8 cellular contexts compared by ENCODE assay signal in the genomic region with DNA sequence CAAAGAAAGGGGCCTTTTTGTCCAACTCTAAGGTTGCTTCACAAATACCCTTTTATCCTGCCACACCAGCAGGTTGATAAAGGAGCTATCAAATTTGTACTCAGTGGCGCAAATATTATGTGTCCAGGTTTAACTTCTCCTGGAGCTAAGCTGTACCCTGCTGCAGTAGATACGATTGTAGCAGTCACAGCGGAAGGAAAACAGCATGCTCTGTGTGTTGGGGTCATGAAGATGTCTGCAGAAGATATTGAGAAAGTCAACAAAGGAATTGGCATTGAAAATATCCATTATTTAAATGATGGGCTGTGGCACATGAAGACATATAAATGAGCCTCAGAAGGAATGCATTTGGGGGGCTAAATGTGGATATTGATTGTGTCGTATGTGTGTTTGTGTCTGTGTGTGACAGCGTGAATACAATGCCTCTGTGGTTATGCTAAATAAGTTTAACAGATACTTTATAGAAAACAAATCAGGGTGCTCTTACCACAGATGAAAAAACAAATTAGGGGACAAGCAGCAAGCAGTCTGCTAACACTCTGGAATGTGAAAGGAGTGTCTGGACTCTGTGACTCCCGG. TPM values are rescaled to one million over a fixed set of nuclear protein-coding genes. Genes with fewer than 3 reads are reported as not detected.
A peak's percentile ranks its signal among the peaks of the same experiment; 100 is the strongest.
DNase-seq lines count a peak whose midpoint lies in the region; ATAC-seq and TF ChIP-seq lines count a peak whose summit lies in the region.

No MANE protein-coding gene starts in this region.

- H3K27me3 ChIP-seq in left ventricle myocardium inferior (ENCODE audit: low read depth) = no peaks in the 10 kb centered on the region
- no peaks in the 10 kb centered on the region for H3K27me3 ChIP-seq in mammary epithelial cell (ENCODE audit: insufficient read depth, low read length)
- no peaks in the 10 kb centered on the region for H3K27me3 ChIP-seq in vagina

- dilution Hi-C loops in mammary epithelial cell (cut with HindIII; ENCODE audit: low sequenced_read_pairs) = no loop called here

- H3K4me1 ChIP-seq in left ventricle myocardium inferior (peaks cover 35% of the 10 kb centered on the region), mammary epithelial cell (ENCODE audit: insufficient read depth, low read length) (peaks cover 14% of the 10 kb centered on the region), vagina (peaks cover 44% of the 10 kb centered on the region)

- H3K79me2 ChIP-seq in mammary epithelial cell (ENCODE audit: insufficient read depth, low read length) = peaks cover 45% of the 10 kb centered on the region

- BruUV-seq in mammary epithelial cell (replicated peaks; lab: Mats Ljungman, UMichigan) = no TSS peak

- peak overlapping the region; percentile 75 for H3K4me2 ChIP-seq in mammary epithelial cell (ENCODE audit: insufficient read depth, low read depth, low read length)

- no peak for TF ChIP-seq POLR2A in vagina (IDR thresholded peaks at IDR 0.05)

- H3K4me1 Mint-ChIP-seq in mesothelial cell of epicardium = peaks cover 35% of the 10 kb centered on the region

- no peaks in the 10 kb centered on the region for H4K20me1 ChIP-seq in mammary epithelial cell (ENCODE audit: insufficient read depth, low read length)

- H3K9me3 ChIP-seq in left ventricle myocardium inferior (replicated peaks) (no peaks in the 10 kb centered on the region), mammary epithelial cell (replicated peaks; ENCODE audit: insufficient read depth, low read length) (no peaks in the 10 kb centered on the region), vagina (no peaks in the 10 kb centered on the region)

- peak overlapping the region; percentile 79 for H2AFZ ChIP-seq in mammary epithelial cell (ENCODE audit: low read depth, low read length)

- CTCF ChIA-PET in mammary epithelial cell (lab: Charles Lee; ENCODE audit: low non-redundant PET) = no interaction called here

- peak overlapping the region; percentile 70 for H3K4me3 ChIP-seq in left ventricle myocardium inferior
- peak overlapping the region; percentile 44 to 71 (median 57) for H3K4me3 ChIP-seq in mammary epithelial cell (replicated peaks in 1 of 3; ENCODE audit: insufficient read depth in 1 of 3, low read depth in 2 of 3, low read length in 3 of 3)
- H3K4me3 ChIP-seq in vagina = peak overlapping the region; percentile 43

- H3K9me3 Mint-ChIP-seq in mesothelial cell of epicardium = no peaks in the 10 kb centered on the region

- no peaks in the 10 kb centered on the region for H3K27me3 Mint-ChIP-seq in mesothelial cell of epicardium (ENCODE audit: low read depth)

- peak overlapping the region; percentile 84 for H3K4me3 Mint-ChIP-seq in mesothelial cell of epicardium

- peak overlapping the region; percentile 98 for H3K27ac Mint-ChIP-seq in mesothelial cell of epicardium

- in situ Hi-C loops in mammary epithelial cell (cut with MboI; ENCODE audit: low sequenced_read_pairs in 2 of 2) = no loop called here

- intact Hi-C loops in left ventricle myocardium inferior (cut with micrococcal nuclease) = no loop called here
- intact Hi-C loops in Right ventricle myocardium superior (cut with DNase I) = no loop called here
- intact Hi-C loops in mammary epithelial cell (cut with micrococcal nuclease) = no loop called here
- intact Hi-C loops in vagina (cut with DNase I) = no loop called here

- H3K27ac ChIP-seq in left ventricle myocardium inferior (replicated peaks) (peak overlapping the region; percentile 86), mammary epithelial cell (ENCODE audit: insufficient read depth, low read depth, low read length) (peak overlapping the region; percentile 62), vagina (peak overlapping the region; percentile 63)

- ATAC-seq in Right ventricle myocardium superior (ENCODE audit: poor library complexity) (no peak), HG03565 (IDR thresholded peaks at IDR 0.05; ENCODE audit: unreplicated experiment) (no peak)

- H3K9ac ChIP-seq in mammary epithelial cell (ENCODE audit: insufficient read depth, low read length) = peak overlapping the region; percentile 74

- H3K36me3 ChIP-seq in left ventricle myocardium inferior (peaks cover 54% of the 10 kb centered on the region), mammary epithelial cell (ENCODE audit: insufficient read depth, low read length) (peaks cover 14% of the 10 kb centered on the region), vagina (peaks cover 0 to 37% of the 10 kb centered on the region in 2 donors)

- DNase-seq in left ventricle myocardium inferior (no peak), Right ventricle myocardium superior (no peak), mammary epithelial cell (no peak), mesothelial cell of epicardium (ENCODE audit: low spot score in 2 of 2, unreplicated experiment in 2 of 2) (no peak), vagina (ENCODE audit: extremely low spot score in 2 of 2) (no peak), AG08396 (ENCODE audit: low spot score) (no peak), NCI-H69 (lab: John Stamatoyannopoulos, UW) (no peak)

- TF ChIP-seq CTCF in left ventricle myocardium inferior (IDR thresholded peaks at IDR 0.05; ENCODE audit: borderline replicate concordance) (no peak), mammary epithelial cell (conservative IDR thresholded peaks at IDR 0.05 in 1 of 2, IDR thresholded peaks at IDR 0.05 in 1 of 2; ENCODE audit: extremely low read depth in 1 of 2, insufficient read depth in 1 of 2, low read depth in 1 of 2, low read length in 2 of 2) (no peak), mesothelial cell of epicardium (IDR thresholded peaks at IDR 0.05; ENCODE audit: unreplicated experiment) (no peak), vagina (IDR thresholded peaks at IDR 0.05) (no peak)

- WGBS in mammary epithelial cell (ENCODE audit: low coverage, missing lambda C conversion rate) = 63% methylated on average over 6 of the region's 6 CpGs

- peaks cover 14% of the 10 kb centered on the region for H3K36me3 Mint-ChIP-seq in mesothelial cell of epicardium

RNA-seq across cellular contexts. Expression of a gene that starts 33.6 kb away (rescaled TPM):
- total RNA-seq in left ventricle myocardium inferior = 39.0 TPM
- 40.9 TPM for total RNA-seq in Right ventricle myocardium superior
- total RNA-seq in mammary epithelial cell = 100 to 1,000 TPM in 1 of 2 donors, 10 to 100 TPM in 1; 65.2 to 184 TPM
- 160 TPM for polyA plus RNA-seq in mammary epithelial cell
- polyA minus RNA-seq in mammary epithelial cell = 137 TPM
- 140 to 143 TPM (median 140 TPM) in 3 replicates for total RNA-seq in mesothelial cell of epicardium
- total RNA-seq in vagina = 77.8 TPM

RNA-seq across cellular contexts. Expression of a gene that starts 57.3 kb away (rescaled TPM):
- 91.5 TPM for total RNA-seq in left ventricle myocardium inferior
- total RNA-seq in Right ventricle myocardium superior = 89.5 TPM
- total RNA-seq in mammary epithelial cell = 10 to 100 TPM; 66.2 to 86.1 TPM
- 206 TPM for polyA plus RNA-seq in mammary epithelial cell
- polyA minus RNA-seq in mammary epithelial cell = 20.0 TPM
- 374 to 378 TPM (median 377 TPM) in 3 replicates for total RNA-seq in mesothelial cell of epicardium
- 1,190 TPM for total RNA-seq in vagina
